In the genomic region with DNA sequence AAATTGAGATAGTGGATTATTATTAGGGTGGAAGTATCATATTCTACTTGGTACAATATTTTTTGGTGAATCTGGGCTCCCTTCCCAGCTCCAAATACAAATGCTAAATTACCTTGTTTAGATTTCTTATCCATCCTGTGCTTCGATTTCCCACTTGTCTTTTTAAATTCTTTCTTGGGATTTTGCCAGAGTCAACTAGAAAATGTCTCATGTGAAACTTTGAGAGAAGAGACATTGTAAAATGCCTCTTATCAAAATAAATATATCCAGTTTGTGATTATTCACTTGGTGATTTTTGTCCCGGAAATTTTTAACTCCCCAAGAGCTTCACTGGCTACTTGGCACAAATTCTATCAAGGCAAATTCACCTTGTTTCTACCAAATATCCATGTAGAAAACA, we compare ENCODE assay signal across 1 cellular context.
TF ChIP-seq lines count a peak whose summit lies in the region.

No MANE protein-coding gene starts in this region.

TF ChIP-seq in HEK293, 187 proteins besides CTCF, POLR2A, EP300 and RAD21 (continued from another document):
- TF ChIP-seq, protein P1, sequence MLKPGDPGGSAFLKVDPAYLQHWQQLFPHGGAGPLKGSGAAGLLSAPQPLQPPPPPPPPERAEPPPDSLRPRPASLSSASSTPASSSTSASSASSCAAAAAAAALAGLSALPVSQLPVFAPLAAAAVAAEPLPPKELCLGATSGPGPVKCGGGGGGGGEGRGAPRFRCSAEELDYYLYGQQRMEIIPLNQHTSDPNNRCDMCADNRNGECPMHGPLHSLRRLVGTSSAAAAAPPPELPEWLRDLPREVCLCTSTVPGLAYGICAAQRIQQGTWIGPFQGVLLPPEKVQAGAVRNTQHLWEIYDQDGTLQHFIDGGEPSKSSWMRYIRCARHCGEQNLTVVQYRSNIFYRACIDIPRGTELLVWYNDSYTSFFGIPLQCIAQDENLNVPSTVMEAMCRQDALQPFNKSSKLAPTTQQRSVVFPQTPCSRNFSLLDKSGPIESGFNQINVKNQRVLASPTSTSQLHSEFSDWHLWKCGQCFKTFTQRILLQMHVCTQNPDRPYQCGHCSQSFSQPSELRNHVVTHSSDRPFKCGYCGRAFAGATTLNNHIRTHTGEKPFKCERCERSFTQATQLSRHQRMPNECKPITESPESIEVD (tag by site-specific recombination; IDR thresholded peaks at IDR 0.05) = peak; percentile 80
- peak; percentile 71; the same call in 1 of the 2 replicates for TF ChIP-seq ZNF843 (tag by site-specific recombination; IDR thresholded peaks at IDR 0.05)
